1 cellular context compared by ENCODE assay signal in genomic region chr3:57555316-57555715, GRCh38.
TF ChIP-seq lines count a peak whose summit lies in the region.

No MANE protein-coding gene starts in this region.

TF ChIP-seq in HepG2, 621 proteins besides CTCF, POLR2A, EP300 and RAD21:
- TF ChIP-seq ZFP36L1 (CRISPR knock-in tag; IDR thresholded peaks at IDR 0.05) = 0 out of 2 replicates have a peak, but pooled peaks have one; percentile 11
- 0 out of 2 replicates have a peak, but pooled peaks have one; percentile 0 for TF ChIP-seq ZNF275 (CRISPR knock-in tag; IDR thresholded peaks at IDR 0.05; ENCODE audit: borderline replicate concordance)
- TF ChIP-seq SP140L (CRISPR knock-in tag; IDR thresholded peaks at IDR 0.05; ENCODE audit: borderline replicate concordance) = peak; percentile 13; the same call in 1 of the 2 replicates
- no peak for TF ChIP-seq SKIL (CRISPR knock-in tag; IDR thresholded peaks at IDR 0.05; ENCODE audit: borderline replicate concordance)
- TF ChIP-seq FOXP1 (IDR thresholded peaks at IDR 0.05) = no peak
- peak; percentile 29; the same call in 1 of the 2 replicates for TF ChIP-seq FOXP1 (CRISPR knock-in tag; IDR thresholded peaks at IDR 0.05)
- TF ChIP-seq ZNF615 (CRISPR knock-in tag; IDR thresholded peaks at IDR 0.05; ENCODE audit: borderline replicate concordance) = no peak
- 0 out of 2 replicates have a peak, but pooled peaks have one; percentile 4 for TF ChIP-seq ZNF256 (CRISPR knock-in tag; conservative IDR thresholded peaks at IDR 0.05)
- TF ChIP-seq ZNF431 (CRISPR knock-in tag; IDR thresholded peaks at IDR 0.05; ENCODE audit: borderline replicate concordance, low read depth) = 0 out of 2 replicates have a peak, but pooled peaks have one; percentile 18
- 0 out of 2 replicates have a peak, but pooled peaks have one; percentile 19 for TF ChIP-seq AKNA (CRISPR knock-in tag; IDR thresholded peaks at IDR 0.05; ENCODE audit: borderline replicate concordance)
